In genomic region chr3:11846281-11847034, GRCh38 we compare ENCODE assay signal across 8 cellular contexts. TPM values are rescaled to one million over a fixed set of nuclear protein-coding genes. Genes with fewer than 3 reads are reported as not detected.
A peak's percentile ranks its signal among the peaks of the same experiment; 100 is the strongest.
DNase-seq lines count a peak whose midpoint lies in the region; ATAC-seq and TF ChIP-seq lines count a peak whose summit lies in the region.

TSS of gene TAMM41 (minus strand) at chr3:11846885. CDS start at chr3:11846636, 249 bp downstream.

- in situ Hi-C loops in HAP-1 (cut with MboI; ENCODE audit: low sequenced_read_pairs): no loop called here

- H3K27me3 ChIP-seq in HAP-1 (ENCODE audit: low read depth): no peaks in the 10 kb centered on the region
- H3K27me3 ChIP-seq in MG63: no peaks in the 10 kb centered on the region
- peaks cover under 1% of the 10 kb centered on the region; the same call in 1 of the 2 replicates for H3K27me3 ChIP-seq in SJSA1 (replicated peaks)
- H3K27me3 ChIP-seq in gastroesophageal sphincter: no peaks in the 10 kb centered on the region

- DNase-seq in GM03348 (ENCODE audit: low spot score) (peak; percentile 95), HAP-1 (ENCODE audit: low spot score in 2 of 2) (peak; percentile 90 to 94), MG63 (peak; percentile 87), SJSA1 (ENCODE audit: low read depth in 1 of 2, low spot score in 2 of 2) (peak; percentile 67 to 85), non-pigmented ciliary epithelial cell (ENCODE audit: low read depth) (peak; percentile 62), superior temporal gyrus (ENCODE audit: extremely low spot score) (peak; percentile 92)
- peak; percentile 94 for DNase-seq in activated naive CD4-positive, alpha-beta T cell treated with Interleukin-2 at 50 U/mL for 16 hours

- H3K36me3 ChIP-seq in HAP-1 (replicated peaks) (peaks cover 31% of the 10 kb centered on the region), MG63 (peaks cover 5% of the 10 kb centered on the region), SJSA1 (peaks cover 18% of the 10 kb centered on the region), gastroesophageal sphincter (peaks cover 0 to 30% of the 10 kb centered on the region in 2 donors)

- H3K4me1 ChIP-seq in HAP-1: peaks cover 4% of the 10 kb centered on the region
- H3K4me1 ChIP-seq in SJSA1 (replicated peaks): peaks cover 12% of the 10 kb centered on the region
- H3K4me1 ChIP-seq in gastroesophageal sphincter: peaks cover 0 to 32% (median 6%) of the 10 kb centered on the region in 3 donors

- H3K9me3 ChIP-seq in HAP-1: no peaks in the 10 kb centered on the region
- no peaks in the 10 kb centered on the region for H3K9me3 ChIP-seq in MG63
- H3K9me3 ChIP-seq in SJSA1 (replicated peaks): no peaks in the 10 kb centered on the region
- H3K9me3 ChIP-seq in gastroesophageal sphincter: no peaks in the 10 kb centered on the region

- H3K4me3 ChIP-seq in HAP-1: peak within 1 kb of the TSS; percentile 92
- peak within 1 kb of the TSS; percentile 85 for H3K4me3 ChIP-seq in MG63
- H3K4me3 ChIP-seq in SJSA1: peak within 1 kb of the TSS; percentile 68
- H3K4me3 ChIP-seq in gastroesophageal sphincter: peak within 1 kb of the TSS; percentile 56 to 71

- peak; percentile 49 to 61 for TF ChIP-seq POLR2A in gastroesophageal sphincter (IDR thresholded peaks at IDR 0.05)

- TF ChIP-seq CTCF in gastroesophageal sphincter (IDR thresholded peaks at IDR 0.05): peak; percentile 69 to 89 (median 86)

- 0% methylated on average over 8 to 18 of the region's 58 CpGs for WGBS in gastroesophageal sphincter (ENCODE audit: low coverage in 1 of 2), 2 donors

- H3K27ac ChIP-seq in SJSA1 (peak within 1 kb of the TSS; percentile 17; the same call in 1 of the 2 replicates), gastroesophageal sphincter (peak within 1 kb of the TSS; percentile 72 to 92 (median 85))

- peak; percentile 98 for ATAC-seq in gastroesophageal sphincter

- no peak for TF ChIP-seq EP300 in gastroesophageal sphincter (IDR thresholded peaks at IDR 0.05)

RNA-seq across cellular contexts. Expression of gene TAMM41, which starts in this region (rescaled TPM):
- total RNA-seq in MG63 (2014; rRNA removed; shearing (Covaris generic); ENCODE audit: low replicate concordance): 0.59 and 1.1 TPM in 2 replicates
- total RNA-seq in SJSA1 (2014; rRNA removed; shearing (Covaris generic)): 4.3 and 8.1 TPM in 2 replicates
- total RNA-seq in gastroesophageal sphincter: 10 to 100 TPM in 1 of 4 donors, 1 to 10 TPM in 3; 3.6 to 26.8 (median 6.5) TPM

Comparison
In these comparisons a context has a peak if more than half of its experiments do, and no peak if none do; other contexts are left out.
1. Peak in every context shown above with its lines: DNase-seq, ATAC-seq, H3K4me3 ChIP-seq and H3K27ac ChIP-seq.